1 cellular context compared by ENCODE assay signal in the genomic region with DNA sequence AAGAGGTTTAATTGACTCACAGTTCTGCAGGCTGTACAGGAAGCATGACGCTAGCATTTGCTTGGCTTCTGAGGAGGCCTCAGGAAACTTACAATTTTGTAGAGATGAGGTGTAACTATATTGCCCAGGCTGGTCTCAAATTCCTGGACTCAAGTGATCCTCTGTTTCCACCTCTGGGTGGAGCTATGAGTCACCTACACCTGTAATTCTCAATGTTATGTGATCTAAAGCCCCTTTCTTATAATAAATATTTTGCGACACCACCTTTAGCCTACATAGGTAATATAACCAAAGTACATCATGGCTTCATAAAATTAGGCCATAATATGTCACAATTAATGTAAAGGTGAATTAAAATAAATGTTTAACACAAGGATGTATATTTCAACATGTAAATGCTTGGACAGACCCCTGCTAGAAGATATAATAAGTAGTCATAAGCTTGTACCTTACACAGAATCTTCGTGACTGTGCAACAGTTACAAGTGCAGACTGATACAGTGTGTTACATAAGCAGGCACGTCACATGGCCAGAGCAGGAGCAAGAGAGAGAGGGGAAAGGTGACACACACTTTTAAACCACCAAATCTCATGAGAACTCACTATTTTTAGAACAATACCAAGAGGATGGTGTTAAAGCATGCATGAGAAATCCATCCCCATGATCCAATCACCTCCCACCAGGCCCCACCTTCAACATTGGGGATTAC.
TF ChIP-seq lines count a peak whose summit lies in the region.

No MANE protein-coding gene starts in this region.

TF ChIP-seq in GM23338, 12 proteins besides CTCF, POLR2A, EP300 and RAD21 (continued from another document):
- TF ChIP-seq, protein P1, sequence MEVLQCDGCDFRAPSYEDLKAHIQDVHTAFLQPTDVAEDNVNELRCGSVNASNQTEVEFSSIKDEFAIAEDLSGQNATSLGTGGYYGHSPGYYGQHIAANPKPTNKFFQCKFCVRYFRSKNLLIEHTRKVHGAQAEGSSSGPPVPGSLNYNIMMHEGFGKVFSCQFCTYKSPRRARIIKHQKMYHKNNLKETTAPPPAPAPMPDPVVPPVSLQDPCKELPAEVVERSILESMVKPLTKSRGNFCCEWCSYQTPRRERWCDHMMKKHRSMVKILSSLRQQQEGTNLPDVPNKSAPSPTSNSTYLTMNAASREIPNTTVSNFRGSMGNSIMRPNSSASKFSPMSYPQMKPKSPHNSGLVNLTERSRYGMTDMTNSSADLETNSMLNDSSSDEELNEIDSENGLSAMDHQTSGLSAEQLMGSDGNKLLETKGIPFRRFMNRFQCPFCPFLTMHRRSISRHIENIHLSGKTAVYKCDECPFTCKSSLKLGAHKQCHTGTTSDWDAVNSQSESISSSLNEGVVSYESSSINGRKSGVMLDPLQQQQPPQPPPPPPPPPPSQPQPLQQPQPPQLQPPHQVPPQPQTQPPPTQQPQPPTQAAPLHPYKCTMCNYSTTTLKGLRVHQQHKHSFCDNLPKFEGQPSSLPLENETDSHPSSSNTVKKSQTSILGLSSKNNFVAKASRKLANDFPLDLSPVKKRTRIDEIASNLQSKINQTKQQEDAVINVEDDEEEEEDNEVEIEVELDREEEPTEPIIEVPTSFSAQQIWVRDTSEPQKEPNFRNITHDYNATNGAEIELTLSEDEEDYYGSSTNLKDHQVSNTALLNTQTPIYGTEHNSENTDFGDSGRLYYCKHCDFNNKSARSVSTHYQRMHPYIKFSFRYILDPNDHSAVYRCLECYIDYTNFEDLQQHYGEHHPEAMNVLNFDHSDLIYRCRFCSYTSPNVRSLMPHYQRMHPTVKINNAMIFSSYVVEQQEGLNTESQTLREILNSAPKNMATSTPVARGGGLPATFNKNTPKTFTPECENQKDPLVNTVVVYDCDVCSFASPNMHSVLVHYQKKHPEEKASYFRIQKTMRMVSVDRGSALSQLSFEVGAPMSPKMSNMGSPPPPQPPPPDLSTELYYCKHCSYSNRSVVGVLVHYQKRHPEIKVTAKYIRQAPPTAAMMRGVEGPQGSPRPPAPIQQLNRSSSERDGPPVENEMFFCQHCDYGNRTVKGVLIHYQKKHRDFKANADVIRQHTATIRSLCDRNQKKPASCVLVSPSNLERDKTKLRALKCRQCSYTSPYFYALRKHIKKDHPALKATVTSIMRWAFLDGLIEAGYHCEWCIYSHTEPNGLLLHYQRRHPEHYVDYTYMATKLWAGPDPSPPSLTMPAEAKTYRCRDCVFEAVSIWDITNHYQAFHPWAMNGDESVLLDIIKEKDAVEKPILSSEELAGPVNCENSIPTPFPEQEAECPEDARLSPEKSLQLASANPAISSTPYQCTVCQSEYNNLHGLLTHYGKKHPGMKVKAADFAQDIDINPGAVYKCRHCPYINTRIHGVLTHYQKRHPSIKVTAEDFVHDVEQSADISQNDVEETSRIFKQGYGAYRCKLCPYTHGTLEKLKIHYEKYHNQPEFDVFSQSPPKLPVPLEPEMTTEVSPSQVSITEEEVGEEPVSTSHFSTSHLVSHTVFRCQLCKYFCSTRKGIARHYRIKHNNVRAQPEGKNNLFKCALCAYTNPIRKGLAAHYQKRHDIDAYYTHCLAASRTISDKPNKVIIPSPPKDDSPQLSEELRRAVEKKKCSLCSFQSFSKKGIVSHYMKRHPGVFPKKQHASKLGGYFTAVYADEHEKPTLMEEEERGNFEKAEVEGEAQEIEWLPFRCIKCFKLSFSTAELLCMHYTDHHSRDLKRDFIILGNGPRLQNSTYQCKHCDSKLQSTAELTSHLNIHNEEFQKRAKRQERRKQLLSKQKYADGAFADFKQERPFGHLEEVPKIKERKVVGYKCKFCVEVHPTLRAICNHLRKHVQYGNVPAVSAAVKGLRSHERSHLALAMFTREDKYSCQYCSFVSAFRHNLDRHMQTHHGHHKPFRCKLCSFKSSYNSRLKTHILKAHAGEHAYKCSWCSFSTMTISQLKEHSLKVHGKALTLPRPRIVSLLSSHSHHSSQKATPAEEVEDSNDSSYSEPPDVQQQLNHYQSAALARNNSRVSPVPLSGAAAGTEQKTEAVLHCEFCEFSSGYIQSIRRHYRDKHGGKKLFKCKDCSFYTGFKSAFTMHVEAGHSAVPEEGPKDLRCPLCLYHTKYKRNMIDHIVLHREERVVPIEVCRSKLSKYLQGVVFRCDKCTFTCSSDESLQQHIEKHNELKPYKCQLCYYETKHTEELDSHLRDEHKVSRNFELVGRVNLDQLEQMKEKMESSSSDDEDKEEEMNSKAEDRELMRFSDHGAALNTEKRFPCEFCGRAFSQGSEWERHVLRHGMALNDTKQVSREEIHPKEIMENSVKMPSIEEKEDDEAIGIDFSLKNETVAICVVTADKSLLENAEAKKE (CRISPR knock-in tag; IDR thresholded peaks at IDR 0.05), result no peak
- TF ChIP-seq POLR2AphosphoS5 (IDR thresholded peaks at IDR 0.05; ENCODE audit: low read depth), result no peak
- TF ChIP-seq NANOG (IDR thresholded peaks at IDR 0.05; ENCODE audit: borderline replicate concordance), result no peak
- no peak for TF ChIP-seq EZH2 (IDR thresholded peaks at IDR 0.05; ENCODE audit: low read depth, unreplicated experiment)
- no peak for TF ChIP-seq ZNF331 (CRISPR knock-in tag; IDR thresholded peaks at IDR 0.05; ENCODE audit: low read depth)
- no peak for TF ChIP-seq ZNF114 (CRISPR knock-in tag; IDR thresholded peaks at IDR 0.05)
- TF ChIP-seq, protein P2, sequence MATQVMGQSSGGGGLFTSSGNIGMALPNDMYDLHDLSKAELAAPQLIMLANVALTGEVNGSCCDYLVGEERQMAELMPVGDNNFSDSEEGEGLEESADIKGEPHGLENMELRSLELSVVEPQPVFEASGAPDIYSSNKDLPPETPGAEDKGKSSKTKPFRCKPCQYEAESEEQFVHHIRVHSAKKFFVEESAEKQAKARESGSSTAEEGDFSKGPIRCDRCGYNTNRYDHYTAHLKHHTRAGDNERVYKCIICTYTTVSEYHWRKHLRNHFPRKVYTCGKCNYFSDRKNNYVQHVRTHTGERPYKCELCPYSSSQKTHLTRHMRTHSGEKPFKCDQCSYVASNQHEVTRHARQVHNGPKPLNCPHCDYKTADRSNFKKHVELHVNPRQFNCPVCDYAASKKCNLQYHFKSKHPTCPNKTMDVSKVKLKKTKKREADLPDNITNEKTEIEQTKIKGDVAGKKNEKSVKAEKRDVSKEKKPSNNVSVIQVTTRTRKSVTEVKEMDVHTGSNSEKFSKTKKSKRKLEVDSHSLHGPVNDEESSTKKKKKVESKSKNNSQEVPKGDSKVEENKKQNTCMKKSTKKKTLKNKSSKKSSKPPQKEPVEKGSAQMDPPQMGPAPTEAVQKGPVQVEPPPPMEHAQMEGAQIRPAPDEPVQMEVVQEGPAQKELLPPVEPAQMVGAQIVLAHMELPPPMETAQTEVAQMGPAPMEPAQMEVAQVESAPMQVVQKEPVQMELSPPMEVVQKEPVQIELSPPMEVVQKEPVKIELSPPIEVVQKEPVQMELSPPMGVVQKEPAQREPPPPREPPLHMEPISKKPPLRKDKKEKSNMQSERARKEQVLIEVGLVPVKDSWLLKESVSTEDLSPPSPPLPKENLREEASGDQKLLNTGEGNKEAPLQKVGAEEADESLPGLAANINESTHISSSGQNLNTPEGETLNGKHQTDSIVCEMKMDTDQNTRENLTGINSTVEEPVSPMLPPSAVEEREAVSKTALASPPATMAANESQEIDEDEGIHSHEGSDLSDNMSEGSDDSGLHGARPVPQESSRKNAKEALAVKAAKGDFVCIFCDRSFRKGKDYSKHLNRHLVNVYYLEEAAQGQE (IDR thresholded peaks at IDR 0.05; ENCODE audit: unreplicated experiment), result no peak
- no peak for TF ChIP-seq CREB1 (CRISPR knock-in tag; IDR thresholded peaks at IDR 0.05; ENCODE audit: low read depth)
